7 cellular contexts compared by ENCODE assay signal in genomic region chr4:98712607-98713006, GRCh38.
"Had no signal": no experiment of that assay in that cellular context is flagged by ENCODE, and none has a peak within 500 bp of the region (broad histone marks: within the 10 kb centered on the region; RNA-seq: fewer than 3 reads in every experiment).

No MANE protein-coding gene starts in this region.

- H3K27ac Mint-ChIP-seq: IgD-negative memory B cell had no signal

- H3K27ac ChIP-seq: HL-60 had no signal

- H3K4me3 ChIP-seq: K562 had no signal

- ATAC-seq: HepG2, K562 had no signal

- H3K4me3 Mint-ChIP-seq: IgD-negative memory B cell had no signal

- FAIRE-seq: HepG2, HTR-8/SVneo, K562 had no signal

- DNase-seq: IMR-90, KBM-7 had no signal

- H3K4me1 Mint-ChIP-seq: IgD-negative memory B cell had no signal
